Comparison of ENCODE assay signal across 8 cellular contexts in genomic region chr11:8681837-8682218, GRCh38. TPM values are rescaled to one million over a fixed set of nuclear protein-coding genes. Genes with fewer than 3 reads are reported as not detected.
DNase-seq lines count a peak whose midpoint lies in the region; ATAC-seq and TF ChIP-seq lines count a peak whose summit lies in the region.

No MANE protein-coding gene starts in this region.

- H3K4me2 ChIP-seq in BLaER1 treated with 17β-estradiol and CSF1 and Interleukin-3, amounts not matched to agents 10 nM and 100 nM: peak overlapping the region; percentile 77 to 94 (median 84)

- H3K4me3 Mint-ChIP-seq in effector memory CD8-positive, alpha-beta T cell: peak overlapping the region; percentile 91
- H3K4me3 Mint-ChIP-seq in neural crest cell: peak overlapping the region; percentile 99

- peaks cover 49% of the 10 kb centered on the region for H3K36me3 Mint-ChIP-seq in effector memory CD8-positive, alpha-beta T cell (ENCODE audit: insufficient read depth)
- peaks cover 33% of the 10 kb centered on the region for H3K36me3 Mint-ChIP-seq in neural crest cell (ENCODE audit: low read depth)

- DNase-seq in NB4 (ENCODE audit: low read depth): no peak
- peak in 1 of 3 experiments; percentile 8 for DNase-seq in effector memory CD8-positive, alpha-beta T cell
- DNase-seq in neural crest cell (ENCODE audit: low read depth, low spot score): no peak
- no peak for DNase-seq in DMS79 (lab: John Stamatoyannopoulos, UW)
- no peak for DNase-seq in ACHN
- DNase-seq in NCI-H2081 treated with DMSO at 0.1 percent for 48 hours (lab: John Stamatoyannopoulos, UW): no peak

- H3K27ac Mint-ChIP-seq in effector memory CD8-positive, alpha-beta T cell: peak overlapping the region; percentile 96 to 98
- H3K27ac Mint-ChIP-seq in neural crest cell (ENCODE audit: unreplicated experiment): peak overlapping the region; percentile 97

- peak overlapping the region; percentile 83 to 100 (median 92) for H3K4me3 ChIP-seq in BLaER1 treated with 17β-estradiol and CSF1 and Interleukin-3, amounts not matched to agents 10 nM and 100 nM
- peak overlapping the region; percentile 98 for H3K4me3 ChIP-seq in NB4 (ENCODE audit: low read depth, low read length)

- H3K36me3 ChIP-seq in BLaER1 treated with 17β-estradiol and CSF1 and Interleukin-3, amounts not matched to agents 10 nM and 100 nM: peaks cover 35 to 56% (median 37%) of the 10 kb centered on the region in 11 experiments

- TF ChIP-seq POLR2A in NB4 (IDR thresholded peaks at IDR 0.05; ENCODE audit: extremely low read depth, insufficient read length): no peak

- in situ Hi-C loops in ACHN (cut with HindIII; ENCODE audit: low pct_ligation_motif_present, low pct_unique_long_range_greater_than_20kb, low sequenced_read_pairs): no loop called here

- no peaks in the 10 kb centered on the region for H3K9me3 ChIP-seq in BLaER1 treated with 17β-estradiol and CSF1 and Interleukin-3, amounts not matched to agents 10 nM and 100 nM (replicated peaks in 1 of 11)

- TF ChIP-seq CTCF in NB4 (IDR thresholded peaks at IDR 0.05; ENCODE audit: low read depth, low read length): no peak
- no peak for TF ChIP-seq CTCF in neural crest cell (conservative IDR thresholded peaks at IDR 0.05)

- H4K20me1 ChIP-seq in BLaER1 treated with 17β-estradiol and CSF1 and Interleukin-3, amounts not matched to agents 10 nM and 100 nM: peaks cover 22 to 38% (median 34%) of the 10 kb centered on the region in 11 experiments; a peak in 20 of 22 replicates

- H3K27me3 Mint-ChIP-seq in effector memory CD8-positive, alpha-beta T cell: no peaks in the 10 kb centered on the region
- H3K27me3 Mint-ChIP-seq in neural crest cell (ENCODE audit: low read depth): peaks cover 2% of the 10 kb centered on the region

- H3K4me1 ChIP-seq in BLaER1 treated with 17β-estradiol and CSF1 and Interleukin-3, amounts not matched to agents 10 nM and 100 nM: peaks cover 33 to 40% (median 38%) of the 10 kb centered on the region in 10 experiments

- H3K9ac ChIP-seq in BLaER1 treated with 17β-estradiol and CSF1 and Interleukin-3, amounts not matched to agents 10 nM and 100 nM: peak overlapping the region; percentile 97 to 100 (median 99)

- ATAC-seq in effector memory CD8-positive, alpha-beta T cell (replicated peaks): no peak
- ATAC-seq in GM19463 (IDR thresholded peaks at IDR 0.05; ENCODE audit: unreplicated experiment): no peak

- peaks cover 26 to 53% of the 10 kb centered on the region in 2 donors for H3K4me1 Mint-ChIP-seq in effector memory CD8-positive, alpha-beta T cell (ENCODE audit: low read depth in 2 of 2)
- peaks cover 54% of the 10 kb centered on the region for H3K4me1 Mint-ChIP-seq in neural crest cell

- H3K27me3 ChIP-seq in BLaER1 treated with 17β-estradiol and CSF1 and Interleukin-3, amounts not matched to agents 10 nM and 100 nM: no peaks in the 10 kb centered on the region

- peak overlapping the region; percentile 97 to 100 (median 99) for H3K27ac ChIP-seq in BLaER1 treated with 17β-estradiol and CSF1 and Interleukin-3, amounts not matched to agents 10 nM and 100 nM

- peaks cover 0 to 4% of the 10 kb centered on the region in 2 donors for H3K9me3 Mint-ChIP-seq in effector memory CD8-positive, alpha-beta T cell
- peaks cover 6% of the 10 kb centered on the region for H3K9me3 Mint-ChIP-seq in neural crest cell

RNA-seq across cellular contexts. Expression of gene TRIM66, which starts 0.6 kb away (rescaled TPM):
- total RNA-seq in neural crest cell: 6.5 and 10.2 TPM in 2 replicates

RNA-seq across cellular contexts. Expression of gene RPL27A, which starts 0.8 kb away (rescaled TPM):
- total RNA-seq in neural crest cell: 711 and 720 TPM in 2 replicates
